ENCODE assay signal across 25 cellular contexts in genomic region chr12:32131666-32132065, GRCh38.
"Had no signal": no experiment of that assay in that cellular context is flagged by ENCODE, and none has a peak within 500 bp of the region (broad histone marks: within the 10 kb centered on the region; RNA-seq: fewer than 3 reads in every experiment).

No MANE protein-coding gene starts in this region.

- H3K36me3 ChIP-seq: esophagus muscularis mucosa, heart right ventricle, left ventricle myocardium inferior, thoracic aorta, uterus had no signal

- H3K4me1 ChIP-seq: foreskin keratinocyte had no signal

- H3K9me3 ChIP-seq: esophagus muscularis mucosa, heart right ventricle, left ventricle myocardium inferior, thoracic aorta, uterus had no signal

- FAIRE-seq: bronchial epithelial cell had no signal

- DNase-seq: activated CD4-positive, alpha-beta memory T cell treated with anti-CD3 and anti-CD28 coated beads, Interleukin-2, amount 10 ng/mL, durations not matched to agents 7 days and 5 days; activated CD4-positive, alpha-beta T cell treated with anti-CD3 and anti-CD28 coated beads, Interleukin-2, amount 10 ng/mL, durations not matched to agents 24 days and 14 days; activated CD4-positive, CD25-positive, alpha-beta regulatory T cell treated with anti-CD3 and anti-CD28 coated beads, Interleukin-2, amount 50 U/mL, for 72 hours; activated CD8-positive, alpha-beta memory T cell treated with anti-CD3 and anti-CD28 coated beads, Interleukin-2, amount 50 U/mL, for 48 hours; activated gamma-delta T cell; activated naive CD4-positive, alpha-beta T cell treated with anti-CD3 and anti-CD28 coated beads, Interleukin-2, amount 50 U/mL, for 16 hours; activated T-cell treated with anti-CD3 and anti-CD28 coated beads, Interleukin-2, amount 50 U/mL, for 24 hours; foreskin keratinocyte; heart right ventricle; left ventricle myocardium inferior; stimulated activated CD4-positive, alpha-beta T cell treated with anti-CD3 and anti-CD28 coated beads, Interleukin-12 subunit alpha, Interleukin-12 subunit beta, amount 100 ng/mL, for 4 hours; stimulated activated CD4-positive, alpha-beta T cell treated with anti-CD3 and anti-CD28 coated beads, Interleukin-4, amount 100 ng/mL, for 1 hour; T-helper 9 cell; trophoblast cell; uterus; WERI-Rb-1 had no signal

- H3K27me3 Mint-ChIP-seq: central memory CD8-positive, alpha-beta T cell; dendritic cell treated with granulocyte-macrophage colony-stimulating factor and Interleukin-4, amounts not matched to agents 40 ng/mL and 50 ng/mL, for 4 days; stimulated activated naive CD8-positive, alpha-beta T cell treated with anti-CD3 and anti-CD28 coated beads, Interleukin-15, Interleukin-2, amounts not matched to agents 100 ng/mL and 50 ng/mL, for 24 hours had no signal

- H3K4me3 Mint-ChIP-seq: activated CD4-positive, alpha-beta memory T cell treated with anti-CD3 and anti-CD28 coated beads, Interleukin-2, amount 10 ng/mL, durations not matched to agents 7 days and 5 days; activated CD4-positive, alpha-beta T cell treated with anti-CD3 and anti-CD28 coated beads, Interleukin-2, amount 10 ng/mL, durations not matched to agents 24 days and 14 days; activated T-cell treated with anti-CD3 and anti-CD28 coated beads, Interleukin-2, amount 50 U/mL, for 24 hours; central memory CD8-positive, alpha-beta T cell; dendritic cell treated with granulocyte-macrophage colony-stimulating factor and Interleukin-4, amounts not matched to agents 40 ng/mL and 50 ng/mL, for 4 days; nephron; stimulated activated naive CD8-positive, alpha-beta T cell treated with anti-CD3 and anti-CD28 coated beads, Interleukin-15, Interleukin-2, amounts not matched to agents 100 ng/mL and 50 ng/mL, for 24 hours had no signal

- H3K27ac Mint-ChIP-seq: activated CD4-positive, alpha-beta memory T cell treated with anti-CD3 and anti-CD28 coated beads, Interleukin-2, amount 10 ng/mL, durations not matched to agents 7 days and 5 days; activated CD4-positive, alpha-beta T cell treated with anti-CD3 and anti-CD28 coated beads, Interleukin-2, amount 10 ng/mL, durations not matched to agents 24 days and 14 days; activated T-cell treated with anti-CD3 and anti-CD28 coated beads, Interleukin-2, amount 50 U/mL, for 24 hours; dendritic cell treated with granulocyte-macrophage colony-stimulating factor and Interleukin-4, amounts not matched to agents 40 ng/mL and 50 ng/mL, for 4 days; stimulated activated naive CD8-positive, alpha-beta T cell treated with anti-CD3 and anti-CD28 coated beads, Interleukin-15, Interleukin-2, amounts not matched to agents 100 ng/mL and 50 ng/mL, for 24 hours had no signal

- H3K9me3 Mint-ChIP-seq: activated CD4-positive, alpha-beta memory T cell treated with anti-CD3 and anti-CD28 coated beads, Interleukin-2, amount 10 ng/mL, durations not matched to agents 7 days and 5 days; activated CD4-positive, alpha-beta T cell treated with anti-CD3 and anti-CD28 coated beads, Interleukin-2, amount 10 ng/mL, durations not matched to agents 24 days and 14 days; activated T-cell treated with anti-CD3 and anti-CD28 coated beads, Interleukin-2, amount 50 U/mL, for 24 hours; central memory CD8-positive, alpha-beta T cell; dendritic cell treated with granulocyte-macrophage colony-stimulating factor and Interleukin-4, amounts not matched to agents 40 ng/mL and 50 ng/mL, for 4 days; nephron; stimulated activated naive CD8-positive, alpha-beta T cell treated with anti-CD3 and anti-CD28 coated beads, Interleukin-15, Interleukin-2, amounts not matched to agents 100 ng/mL and 50 ng/mL, for 24 hours had no signal

- ATAC-seq: foreskin keratinocyte, heart right ventricle, sciatic nerve had no signal

- H3K27ac ChIP-seq: esophagus muscularis mucosa, foreskin keratinocyte, heart right ventricle, left ventricle myocardium inferior, skin epidermis, thoracic aorta, uterus, WERI-Rb-1 had no signal

- H3K4me3 ChIP-seq: esophagus muscularis mucosa, heart right ventricle, left ventricle myocardium inferior, skin epidermis, thoracic aorta, uterus had no signal

- H3K27me3 ChIP-seq: esophagus muscularis mucosa, foreskin keratinocyte, heart right ventricle, uterus had no signal
